38 cellular contexts compared by ENCODE assay signal in genomic region chr14:94290197-94290596, GRCh38. TPM values are rescaled to one million over a fixed set of nuclear protein-coding genes. Genes with fewer than 3 reads are reported as not detected.
"Had no signal": no experiment of that assay in that cellular context is flagged by ENCODE, and none has a peak within 500 bp of the region (broad histone marks: within the 10 kb centered on the region; RNA-seq: fewer than 3 reads in every experiment).

No MANE protein-coding gene starts in this region.

- H3K27ac ChIP-seq: colonic mucosa, esophagus muscularis mucosa, foreskin keratinocyte, gastroesophageal sphincter, heart left ventricle, hepatocyte, neutrophil, pancreas, suprapubic skin, thyroid gland, vagina had no signal

- H3K36me3 ChIP-seq: colonic mucosa, esophagus muscularis mucosa, gastroesophageal sphincter, heart left ventricle, neutrophil, pancreas, suprapubic skin, thyroid gland, vagina had no signal

- H2AFZ ChIP-seq: hepatocyte had no signal

- H3K4me1 ChIP-seq: colonic mucosa, esophagus muscularis mucosa, foreskin keratinocyte, gastroesophageal sphincter, heart left ventricle, suprapubic skin, thyroid gland, vagina had no signal

- H3K9me3 ChIP-seq: colonic mucosa, esophagus muscularis mucosa, gastroesophageal sphincter, heart left ventricle, neutrophil, pancreas, suprapubic skin, thyroid gland, vagina had no signal

- H3K27me3 ChIP-seq: colonic mucosa, foreskin keratinocyte, gastroesophageal sphincter, hepatocyte, pancreas, suprapubic skin, thyroid gland, vagina had no signal

- H3K4me2 ChIP-seq: hepatocyte, smooth muscle cell had no signal

- H3K4me3 Mint-ChIP-seq: dendritic cell treated with granulocyte-macrophage colony-stimulating factor and Interleukin-4, amounts not matched to agents 40 ng/mL and 50 ng/mL, for 4 days; memory B cell; natural killer cell; stimulated activated naive CD8-positive, alpha-beta T cell treated with anti-CD3 and anti-CD28 coated beads, Interleukin-15, amount 100 ng/mL, for 72 hours had no signal

- H3K36me3 Mint-ChIP-seq: memory B cell, natural killer cell had no signal

- ATAC-seq: foreskin keratinocyte; gastroesophageal sphincter; heart left ventricle; left colon; left ventricle myocardium superior; natural killer cell; pancreas; sciatic nerve; stimulated activated naive CD8-positive, alpha-beta T cell treated with anti-CD3 and anti-CD28 coated beads, Interleukin-15, amount 100 ng/mL, for 72 hours had no signal

- H3K4me3 ChIP-seq: colonic mucosa, esophagus muscularis mucosa, gastroesophageal sphincter, heart left ventricle, hepatocyte, lung, pancreas, smooth muscle cell, suprapubic skin, thyroid gland, vagina had no signal

- H3K9me3 Mint-ChIP-seq: dendritic cell treated with granulocyte-macrophage colony-stimulating factor and Interleukin-4, amounts not matched to agents 40 ng/mL and 50 ng/mL, for 4 days; natural killer cell; stimulated activated naive CD8-positive, alpha-beta T cell treated with anti-CD3 and anti-CD28 coated beads, Interleukin-15, amount 100 ng/mL, for 72 hours had no signal

- H3K27me3 Mint-ChIP-seq: dendritic cell treated with granulocyte-macrophage colony-stimulating factor and Interleukin-4, amounts not matched to agents 40 ng/mL and 50 ng/mL, for 4 days had no signal

- DNase-seq: colonic mucosa; effector CD8-positive, alpha-beta T cell; foreskin keratinocyte; heart left ventricle; left colon; left ventricle myocardium superior; natural killer cell; pancreas; retina; stimulated activated CD4-positive, alpha-beta T cell treated with anti-CD3 and anti-CD28 coated beads, Interleukin-12 subunit alpha, Interleukin-12 subunit beta, amount 100 ng/mL, for 4 hours; stimulated activated CD4-positive, alpha-beta T cell treated with anti-CD3 and anti-CD28 coated beads, Interleukin-1b, Interleukin-23, amount 100 ng/mL, for 48 hours; stimulated activated CD4-positive, alpha-beta T cell treated with anti-CD3 and anti-CD28 coated beads, Interleukin-4, amount 100 ng/mL, for 1 hour; stimulated activated CD8-positive, alpha-beta memory T cell treated with anti-CD3 and anti-CD28 coated beads, Interleukin-4, amount 100 ng/mL, for 48 hours; stimulated activated naive CD4-positive, alpha-beta T cell; stimulated activated naive CD8-positive, alpha-beta T cell treated with anti-CD3 and anti-CD28 coated beads, Interleukin-15, amount 100 ng/mL, for 72 hours; thyroid gland; trophoblast cell had no signal

- H3K4me1 Mint-ChIP-seq: memory B cell; natural killer cell; stimulated activated naive CD8-positive, alpha-beta T cell treated with anti-CD3 and anti-CD28 coated beads, Interleukin-15, amount 100 ng/mL, for 72 hours had no signal

- H3K27ac Mint-ChIP-seq: dendritic cell treated with granulocyte-macrophage colony-stimulating factor and Interleukin-4, amounts not matched to agents 40 ng/mL and 50 ng/mL, for 4 days; memory B cell; natural killer cell; stimulated activated naive CD8-positive, alpha-beta T cell treated with anti-CD3 and anti-CD28 coated beads, Interleukin-15, amount 100 ng/mL, for 72 hours had no signal

RNA-seq across cellular contexts. Expression of gene SERPINA10, which starts 2.9 kb away (rescaled TPM):
- total RNA-seq: endothelial cell of umbilical vein, epithelial cell of proximal tubule, esophagus muscularis mucosa, fibroblast of lung, foreskin keratinocyte, gastroesophageal sphincter, heart left ventricle, kidney epithelial cell, left ventricle myocardium superior, mononuclear cell, natural killer cell, omental fat pad, posterior vena cava, pulmonary artery endothelial cell, sciatic nerve, smooth muscle cell, thyroid gland, ureter, vagina had no signal
- polyA plus RNA-seq: endothelial cell of umbilical vein, fibroblast of lung, foreskin keratinocyte, heart left ventricle, lung, neural cell, smooth muscle cell had no signal

RNA-seq across cellular contexts. Expression of gene SERPINA6, which starts 32.9 kb away (rescaled TPM):
- total RNA-seq: endothelial cell of umbilical vein, esophagus muscularis mucosa, fibroblast of lung, foreskin keratinocyte, gastroesophageal sphincter, heart left ventricle, kidney epithelial cell, left ventricle myocardium superior, mononuclear cell, natural killer cell, posterior vena cava, pulmonary artery endothelial cell, sciatic nerve, smooth muscle cell, thyroid gland, ureter, vagina had no signal
- polyA plus RNA-seq: endothelial cell of umbilical vein, fibroblast of lung, foreskin keratinocyte, heart left ventricle, neural cell, smooth muscle cell had no signal
